23 cellular contexts compared by ENCODE assay signal in genomic region chr5:12095808-12096281, GRCh38.
DNase-seq lines count a peak whose midpoint lies in the region; ATAC-seq and TF ChIP-seq lines count a peak whose summit lies in the region.
"Had no signal": no experiment of that assay in that cellular context is flagged by ENCODE, and none has a peak within 500 bp of the region (broad histone marks: within the 10 kb centered on the region; RNA-seq: fewer than 3 reads in every experiment).

No MANE protein-coding gene starts in this region.

- intact Hi-C loops in activated CD4-positive, alpha-beta T cell treated with anti-CD3 and anti-CD28 coated beads for 36 hours (cut with DNase I, micrococcal nuclease) = no loop called here
- intact Hi-C loops in CD14-positive monocyte (cut with micrococcal nuclease) = no loop called here

- H3K9me3 ChIP-seq in RWPE2 (ENCODE audit: severe bottlenecking) = no peaks in the 10 kb centered on the region

- POLR2A ChIA-PET in activated CD4-positive, alpha-beta T cell treated with anti-CD3 and anti-CD28 coated beads for 36 hours (lab: Charles Lee) = no interaction called here

- no peak overlapping the region for H3K4me3 Mint-ChIP-seq in activated CD4-positive, alpha-beta T cell treated with anti-CD3 and anti-CD28 coated beads for 36 hours
- H3K4me3 Mint-ChIP-seq in CD14-positive monocyte = no peak overlapping the region
- H3K4me3 Mint-ChIP-seq: natural killer cell treated with Interleukin-12 subunit alpha and Interleukin-12 subunit beta and Interleukin-15 and Interleukin-18, amount 100 ng/mL, for 72 hours; stimulated activated naive B cell treated with anti-CD40 and anti-IgM and Interleukin-4, amounts not matched to agents 10 μg/mL and 1 μg/mL and 100 μg/mL, for 72 hours had no signal

- no peaks in the 10 kb centered on the region for H3K27me3 ChIP-seq in RWPE2 (ENCODE audit: insufficient read depth, poor library complexity, severe bottlenecking)
- H3K27me3 ChIP-seq in brain microvascular endothelial cell (replicated peaks) = no peaks in the 10 kb centered on the region
- H3K27me3 ChIP-seq: hepatocyte, tibial nerve had no signal

- CTCF ChIA-PET in activated CD4-positive, alpha-beta T cell treated with anti-CD3 and anti-CD28 coated beads for 36 hours (lab: Charles Lee) = interaction anchor here (0.6 kb wide), 1 partner anchor 240 kb away, joined by 3 read pairs; no protein-coding TSS in a partner anchor

- no peak overlapping the region for H3K27ac Mint-ChIP-seq in activated CD4-positive, alpha-beta T cell treated with anti-CD3 and anti-CD28 coated beads for 36 hours
- no peak overlapping the region for H3K27ac Mint-ChIP-seq in CD14-positive monocyte
- H3K27ac Mint-ChIP-seq: natural killer cell treated with Interleukin-12 subunit alpha and Interleukin-12 subunit beta and Interleukin-15 and Interleukin-18, amount 100 ng/mL, for 72 hours; stimulated activated naive B cell treated with anti-CD40 and anti-IgM and Interleukin-4, amounts not matched to agents 10 μg/mL and 1 μg/mL and 100 μg/mL, for 72 hours had no signal

- H3K27ac ChIP-seq in RWPE2 (ENCODE audit: poor library complexity, severe bottlenecking) (no peak overlapping the region), brain microvascular endothelial cell (no peak overlapping the region)
- H3K27ac ChIP-seq: C4-2B, hepatocyte, SK-N-MC, tibial nerve had no signal

- H3K36me3 ChIP-seq in RWPE2 (ENCODE audit: low read depth) = no peaks in the 10 kb centered on the region
- H3K36me3 ChIP-seq in brain microvascular endothelial cell (replicated peaks) = no peaks in the 10 kb centered on the region
- H3K36me3 ChIP-seq: tibial nerve had no signal

- ATAC-seq in activated CD4-positive, alpha-beta T cell treated with anti-CD3 and anti-CD28 coated beads for 36 hours = peak; percentile 58
- peak; percentile 61 for ATAC-seq in HG03025 (IDR thresholded peaks at IDR 0.05; ENCODE audit: low FRiP score, unreplicated experiment)
- ATAC-seq in RWPE2 (ENCODE audit: low read depth) = peak; percentile 23; the same call in 1 of the 3 replicates
- ATAC-seq: natural killer cell treated with Interleukin-12 subunit alpha and Interleukin-12 subunit beta and Interleukin-15 and Interleukin-18, amount 100 ng/mL, for 72 hours; stimulated activated naive B cell treated with anti-CD40 and anti-IgM and Interleukin-4, amounts not matched to agents 10 μg/mL and 1 μg/mL and 100 μg/mL, for 72 hours had no signal

- no peak for TF ChIP-seq CTCF in RWPE2 (IDR thresholded peaks at IDR 0.05; ENCODE audit: poor library complexity, severe bottlenecking)
- TF ChIP-seq CTCF in CD14-positive monocyte (IDR thresholded peaks at IDR 0.05) = no peak
- no peak for TF ChIP-seq CTCF in brain microvascular endothelial cell (IDR thresholded peaks at IDR 0.05; ENCODE audit: low read depth, low read length, missing control alignments)

- in situ Hi-C loops in brain microvascular endothelial cell (cut with HindIII; ENCODE audit: low pct_ligation_motif_present, low sequenced_read_pairs) = no loop called here

- H3K4me1 Mint-ChIP-seq in activated CD4-positive, alpha-beta T cell treated with anti-CD3 and anti-CD28 coated beads for 36 hours = no peaks in the 10 kb centered on the region
- H3K4me1 Mint-ChIP-seq in CD14-positive monocyte = no peaks in the 10 kb centered on the region
- H3K4me1 Mint-ChIP-seq: stimulated activated naive B cell treated with anti-CD40 and anti-IgM and Interleukin-4, amounts not matched to agents 10 μg/mL and 1 μg/mL and 100 μg/mL, for 72 hours had no signal

- no peaks in the 10 kb centered on the region for H3K4me1 ChIP-seq in RWPE2 (ENCODE audit: insufficient read depth, poor library complexity, severe bottlenecking)
- H3K4me1 ChIP-seq: tibial nerve had no signal

- H3K36me3 Mint-ChIP-seq in activated CD4-positive, alpha-beta T cell treated with anti-CD3 and anti-CD28 coated beads for 36 hours (ENCODE audit: low read depth) = no peaks in the 10 kb centered on the region
- no peaks in the 10 kb centered on the region for H3K36me3 Mint-ChIP-seq in CD14-positive monocyte
- H3K36me3 Mint-ChIP-seq: natural killer cell treated with Interleukin-12 subunit alpha and Interleukin-12 subunit beta and Interleukin-15 and Interleukin-18, amount 100 ng/mL, for 72 hours; stimulated activated naive B cell treated with anti-CD40 and anti-IgM and Interleukin-4, amounts not matched to agents 10 μg/mL and 1 μg/mL and 100 μg/mL, for 72 hours had no signal

- no peak overlapping the region for H3K4me3 ChIP-seq in RWPE2 (ENCODE audit: severe bottlenecking)
- no peak overlapping the region for H3K4me3 ChIP-seq in brain microvascular endothelial cell (ENCODE audit: low read depth, low read length)
- H3K4me3 ChIP-seq: hepatocyte, SK-N-MC, tibial nerve had no signal

- no peak for DNase-seq in activated CD4-positive, alpha-beta T cell treated with anti-CD3 and anti-CD28 coated beads for 36 hours
- no peak for DNase-seq in activated CD4-positive, alpha-beta T cell treated with anti-CD3 and anti-CD28 coated beads for 1 hour
- no peak for DNase-seq in RWPE2 (ENCODE audit: low spot score)
- no peak for DNase-seq in CD14-positive monocyte (ENCODE audit: low spot score)
- DNase-seq in brain microvascular endothelial cell = no peak
- DNase-seq in stimulated activated CD8-positive, alpha-beta memory T cell treated with anti-CD3 and anti-CD28 coated beads, Interleukin-4, amount 100 ng/mL, for 48 hours = no peak
- DNase-seq in NCI-H526 (lab: John Stamatoyannopoulos, UW) = no peak
- DNase-seq: activated gamma-delta T cell; amniotic stem cell; DND-41; IMR-90; mesendoderm; MM.1S; NCI-H2029; NCI-H69; stimulated activated naive B cell treated with anti-CD40 and anti-IgM and Interleukin-4, amounts not matched to agents 10 μg/mL and 1 μg/mL and 100 μg/mL, for 72 hours; T-helper 9 cell had no signal

- no peaks in the 10 kb centered on the region for H3K27me3 Mint-ChIP-seq in activated CD4-positive, alpha-beta T cell treated with anti-CD3 and anti-CD28 coated beads for 36 hours
- peaks cover 0 to 3% (median 0%) of the 10 kb centered on the region in 3 donors for H3K27me3 Mint-ChIP-seq in CD14-positive monocyte (ENCODE audit: low read depth in 3 of 3)
- H3K27me3 Mint-ChIP-seq: natural killer cell treated with Interleukin-12 subunit alpha and Interleukin-12 subunit beta and Interleukin-15 and Interleukin-18, amount 100 ng/mL, for 72 hours; stimulated activated naive B cell treated with anti-CD40 and anti-IgM and Interleukin-4, amounts not matched to agents 10 μg/mL and 1 μg/mL and 100 μg/mL, for 72 hours had no signal

- H3K9me3 Mint-ChIP-seq in activated CD4-positive, alpha-beta T cell treated with anti-CD3 and anti-CD28 coated beads for 36 hours (ENCODE audit: low read depth) = peaks cover 5% of the 10 kb centered on the region
- H3K9me3 Mint-ChIP-seq in CD14-positive monocyte = peaks cover 0 to 17% (median 7%) of the 10 kb centered on the region in 7 donors
